Comparison of ENCODE assay signal across 8 cellular contexts in genomic region chr9:112754578-112754977, GRCh38. TPM values are rescaled to one million over a fixed set of nuclear protein-coding genes. Genes with fewer than 3 reads are reported as not detected.
DNase-seq lines count a peak whose midpoint lies in the region; ATAC-seq and TF ChIP-seq lines count a peak whose summit lies in the region.

No MANE protein-coding gene starts in this region.

- H3K4me1 ChIP-seq in sigmoid colon (peaks cover 0 to 77% (median 67%) of the 10 kb centered on the region in 4 donors), mucosa of descending colon (ENCODE audit: low read depth) (peaks cover 53% of the 10 kb centered on the region)

- peak; percentile 61 for DNase-seq in NOMO-1 treated with DMSO at 0.1 percent for 48 hours (lab: John Stamatoyannopoulos, UW; ENCODE audit: unreplicated experiment)
- peak; percentile 74 for DNase-seq in central memory CD4-positive, alpha-beta T cell
- no peak for DNase-seq in sigmoid colon
- no peak for DNase-seq in COLO668 (lab: John Stamatoyannopoulos, UW; ENCODE audit: unreplicated experiment)
- DNase-seq in G401 (ENCODE audit: low spot score): no peak
- DNase-seq in mucosa of descending colon: no peak
- DNase-seq in NCI-H187 treated with DMSO at 0.1 percent for 48 hours (lab: John Stamatoyannopoulos, UW): no peak

- H3K9me3 ChIP-seq in sigmoid colon: no peaks in the 10 kb centered on the region
- H3K9me3 ChIP-seq in mucosa of descending colon: no peaks in the 10 kb centered on the region

- 41 to 49% methylated on average over 3 of the region's 3 CpGs for WGBS in sigmoid colon, 2 donors

- in situ Hi-C loops in G401 (cut with HindIII; ENCODE audit: low sequenced_read_pairs): no loop called here

- no peaks in the 10 kb centered on the region for H3K27me3 ChIP-seq in sigmoid colon

- TF ChIP-seq EP300 in sigmoid colon (IDR thresholded peaks at IDR 0.05): no peak

- H3K27ac ChIP-seq in sigmoid colon: peak overlapping the region; percentile 63 to 89 (median 76)

- TF ChIP-seq CTCF in sigmoid colon (IDR thresholded peaks at IDR 0.05) (no peak), mucosa of descending colon (IDR thresholded peaks at IDR 0.05) (no peak)

- intact Hi-C loops in sigmoid colon (cut with DNase I): no loop called here
- intact Hi-C loops in mucosa of descending colon (cut with DNase I, micrococcal nuclease): no loop called here

- H3K36me3 ChIP-seq in sigmoid colon (no peaks in the 10 kb centered on the region), mucosa of descending colon (ENCODE audit: low read depth) (no peaks in the 10 kb centered on the region)

- TF ChIP-seq POLR2A in sigmoid colon (IDR thresholded peaks at IDR 0.05): no peak

- H3K4me3 ChIP-seq in sigmoid colon (no peak overlapping the region), mucosa of descending colon (no peak overlapping the region)

- peak; percentile 35 for ATAC-seq in GM18508 (IDR thresholded peaks at IDR 0.05; ENCODE audit: insufficient read depth, unreplicated experiment)
- no peak for ATAC-seq in mucosa of descending colon

RNA-seq across cellular contexts. Expression of gene SNX30, which starts 4.0 kb away (rescaled TPM):
- total RNA-seq in sigmoid colon (1 to 10 TPM; 6.4 to 10.0 (median 8.2) TPM), mucosa of descending colon (10 to 100 TPM; 19.0 to 38.6 (median 34.8) TPM)
- 10 to 100 TPM in 1 of 3 donors, 1 to 10 TPM in 2; 7.8 to 16.4 (median 9.3) TPM for polyA plus RNA-seq in sigmoid colon
- 11.9 and 12.8 TPM in 2 replicates for total RNA-seq in G401 (2014; rRNA removed; shearing (Covaris generic))

RNA-seq across cellular contexts. Expression of gene INIP, which starts 36.7 kb away (rescaled TPM):
- total RNA-seq in sigmoid colon (10 to 100 TPM; 10.0 to 16.8 (median 12.3) TPM), mucosa of descending colon (10 to 100 TPM; 25.6 to 36.4 (median 30.6) TPM)
- 10 to 100 TPM; 12.6 to 28.4 (median 19.6) TPM for polyA plus RNA-seq in sigmoid colon
- total RNA-seq in G401 (2014; rRNA removed; shearing (Covaris generic)): 28.1 and 31.3 TPM in 2 replicates

Comparison
In these comparisons a context has a peak if more than half of its experiments do, and no peak if none do; other contexts are left out.
1. DNase-seq: peak in NOMO-1 treated with DMSO at 0.1 percent for 48 hours (single experiment) and central memory CD4-positive, alpha-beta T cell (single experiment); none in sigmoid colon (single experiment), COLO668 (single experiment), G401 (single experiment), mucosa of descending colon (0 of 3) and NCI-H187 treated with DMSO at 0.1 percent for 48 hours (single experiment).